20 cellular contexts compared by ENCODE assay signal in the genomic region with DNA sequence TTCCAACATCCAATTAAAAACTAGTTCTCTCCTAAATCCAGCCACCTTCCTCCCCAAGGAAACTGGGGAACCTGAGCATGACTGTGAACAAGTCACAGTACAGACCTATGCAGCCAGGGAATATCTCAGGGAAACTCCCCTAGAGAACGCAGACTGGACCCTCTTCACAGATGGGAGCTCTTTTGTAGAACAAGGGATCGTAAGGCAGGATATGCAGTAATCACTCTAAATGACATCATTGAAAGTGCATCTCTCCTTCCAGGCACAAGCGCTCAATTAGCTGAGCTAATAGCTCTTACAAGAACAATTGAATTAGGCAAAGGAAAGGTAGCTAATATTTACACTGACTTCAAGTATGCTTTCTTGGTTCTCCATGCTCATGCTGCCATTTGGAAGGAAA.
"Had no signal": no experiment of that assay in that cellular context is flagged by ENCODE, and none has a peak within 500 bp of the region (broad histone marks: within the 10 kb centered on the region; RNA-seq: fewer than 3 reads in every experiment).

No MANE protein-coding gene starts in this region.

- DNase-seq: colonic mucosa; dermis blood vessel endothelial cell; dorsolateral prefrontal cortex; effector CD4-positive, alpha-beta T cell; effector memory CD4-positive, alpha-beta T cell; foreskin keratinocyte; heart left ventricle; hypothalamus; immature natural killer cell; left cardiac atrium; left lung; left ventricle myocardium superior; lower lobe of right lung; mesenchymal stem cell; mucosa of descending colon had no signal

- H3K4me3 ChIP-seq: colonic mucosa, dorsolateral prefrontal cortex, gastroesophageal sphincter, heart left ventricle, hepatocyte, left lung, lower lobe of right lung, mucosa of descending colon had no signal

- H3K4me2 ChIP-seq: hepatocyte had no signal

- H3K9me3 ChIP-seq: colonic mucosa, gastroesophageal sphincter, heart left ventricle, lower lobe of right lung had no signal

- H3K4me1 ChIP-seq: colonic mucosa, foreskin keratinocyte, gastroesophageal sphincter, heart left ventricle, left lung, lower lobe of right lung had no signal

- H3K27ac ChIP-seq: colonic mucosa, dorsolateral prefrontal cortex, foreskin keratinocyte, gastroesophageal sphincter, heart left ventricle, hepatocyte, left lung, lower lobe of right lung had no signal

- H3K36me3 ChIP-seq: colonic mucosa, gastroesophageal sphincter, heart left ventricle, left lung, lower lobe of right lung had no signal

- FAIRE-seq: endothelial cell of umbilical vein, frontal cortex, keratinocyte had no signal

- ATAC-seq: foreskin keratinocyte, gastroesophageal sphincter, heart left ventricle, left cardiac atrium, left lung, left ventricle myocardium superior, lower lobe of right lung, mucosa of descending colon had no signal

- H3K27me3 ChIP-seq: colonic mucosa, foreskin keratinocyte, gastroesophageal sphincter, heart left ventricle, hepatocyte, left lung had no signal

- H2AFZ ChIP-seq: hepatocyte had no signal

- H3K79me2 ChIP-seq: hepatocyte had no signal
